17 cellular contexts compared by ENCODE assay signal in genomic region chr4:2820216-2820982, GRCh38. TPM values are rescaled to one million over a fixed set of nuclear protein-coding genes. Genes with fewer than 3 reads are reported as not detected.
DNase-seq lines count a peak whose midpoint lies in the region; ATAC-seq, FAIRE-seq and TF ChIP-seq lines count a peak whose summit lies in the region.
"Had no signal": no experiment of that assay in that cellular context is flagged by ENCODE, and none has a peak within 500 bp of the region (broad histone marks: within the 10 kb centered on the region; RNA-seq: fewer than 3 reads in every experiment).

No MANE protein-coding gene starts in this region.

- no peak overlapping the region for H3K23ac ChIP-seq in H1 (ENCODE audit: insufficient read length)
- peak overlapping the region; percentile 11 for H3K23ac ChIP-seq in neuronal stem cell (ENCODE audit: low read depth, low read length, poor library complexity)

- in situ Hi-C loops in ACHN (cut with HindIII; ENCODE audit: low pct_ligation_motif_present, low pct_unique_long_range_greater_than_20kb, low sequenced_read_pairs) = no loop called here

- no peak overlapping the region for H3K4me3 ChIP-seq in H1 (ENCODE audit: extremely low read depth in 1 of 4, insufficient read depth in 2 of 4, low read depth in 3 of 4, low read length in 4 of 4)
- no peak overlapping the region for H3K4me3 ChIP-seq in neuronal stem cell (ENCODE audit: low read length in 2 of 2)
- no peak overlapping the region for H3K4me3 ChIP-seq in testis
- H3K4me3 ChIP-seq: ovary had no signal

- peaks cover 3% of the 10 kb centered on the region; the same call in 1 of the 2 replicates for H3K23me2 ChIP-seq in H1 (ENCODE audit: low read depth, low read length)

- H3K4me1 ChIP-seq in H1 (replicated peaks in 1 of 4; ENCODE audit: control insufficient read depth in 3 of 4, insufficient read depth in 4 of 4, low read length in 3 of 4) (peaks cover 0 to 14% (median 9%) of the 10 kb centered on the region in 4 experiments; a peak in 5 of 7 replicates), neuronal stem cell (ENCODE audit: control insufficient read depth in 2 of 2, insufficient read depth in 1 of 2, low read depth in 1 of 2, low read length in 2 of 2) (peaks cover 0 to 3% of the 10 kb centered on the region in 2 donors), testis (peaks cover 17% of the 10 kb centered on the region)

- FAIRE-seq in H1 (lab: Jason Lieb, UNC) = no peak
- FAIRE-seq: frontal cortex, TTC549 had no signal

- WGBS in H1 (ENCODE audit: extremely low coverage in 1 of 2, insufficient coverage in 1 of 2, insufficient read length in 1 of 2, insufficient replicate concordance in 2 of 2, low coverage in 1 of 2, low lambda C conversion rate in 2 of 2, missing lambda C conversion rate in 1 of 2), 2 experiments = 90% methylated on average over 12 of the region's 13 CpGs; no CpG with 5 or more reads in 1 of the 2 experiments
- no CpG with 5 or more reads among the region's 13 CpGs for WGBS in neuronal stem cell (ENCODE audit: extremely low coverage in 2 of 2, insufficient read length in 2 of 2, insufficient replicate concordance in 1 of 2), 2 donors
- 90 to 94% methylated on average over 10 to 12 of the region's 13 CpGs for WGBS in testis, 2 donors

- H3K9me3 Mint-ChIP-seq in activated CD8-positive, alpha-beta T cell treated with anti-CD3 and anti-CD28 coated beads, Interleukin-2, amount 10 ng/mL, durations not matched to agents 7 days and 5 days (ENCODE audit: insufficient read depth) = no peaks in the 10 kb centered on the region
- no peaks in the 10 kb centered on the region for H3K9me3 Mint-ChIP-seq in activated CD8-positive, alpha-beta T cell treated with anti-CD3 and anti-CD28 coated beads for 36 hours
- H3K9me3 Mint-ChIP-seq: activated CD4-positive, alpha-beta memory T cell treated with anti-CD3 and anti-CD28 coated beads, Interleukin-2, amount 10 ng/mL, durations not matched to agents 7 days and 5 days had no signal

- H2BK5ac ChIP-seq in H1 (ENCODE audit: low read depth, low read length) = 0 out of 2 replicates have a peak overlapping the region, but pooled peaks have one; percentile 20
- peak overlapping the region; percentile 8 for H2BK5ac ChIP-seq in neuronal stem cell (ENCODE audit: low read length)

- DNase-seq in activated CD8-positive, alpha-beta T cell treated with anti-CD3 and anti-CD28 coated beads, Interleukin-2, amount 10 ng/mL, durations not matched to agents 7 days and 5 days = no peak
- DNase-seq in activated CD8-positive, alpha-beta T cell treated with anti-CD3 and anti-CD28 coated beads for 36 hours = no peak
- no peak for DNase-seq in H1 (ENCODE audit: low read depth in 1 of 2, low spot score in 2 of 2)
- DNase-seq in neuronal stem cell (ENCODE audit: low spot score) = no peak
- no peak for DNase-seq in testis
- DNase-seq in ACHN = no peak
- no peak for DNase-seq in foreskin melanocyte
- DNase-seq: activated CD4-positive, alpha-beta memory T cell treated with anti-CD3 and anti-CD28 coated beads, Interleukin-2, amount 10 ng/mL, durations not matched to agents 7 days and 5 days; activated effector memory CD4-positive, alpha-beta T cell treated with anti-CD3 and anti-CD28 coated beads, Interleukin-2, amount 50 U/mL, for 16 hours; DMS53; Karpas-422; mesenchymal stem cell; NCI-H1694 treated with DMSO at 0.1 percent for 48 hours had no signal

- H2AFZ ChIP-seq in H1 (ENCODE audit: low read length) = no peak overlapping the region
- H2AFZ ChIP-seq in neuronal stem cell (ENCODE audit: low read length) = no peak overlapping the region

- H2BK12ac ChIP-seq in H1 (ENCODE audit: low read depth, low read length) = no peak overlapping the region
- H2BK12ac ChIP-seq in neuronal stem cell (ENCODE audit: low read length) = no peak overlapping the region

- H2BK15ac ChIP-seq in H1 (ENCODE audit: low read length) (no peak overlapping the region), neuronal stem cell (ENCODE audit: low read length) (peak overlapping the region; percentile 75)

- H3K18ac ChIP-seq in H1 (ENCODE audit: extremely low read depth, low read length) = no peak overlapping the region
- H3K18ac ChIP-seq in neuronal stem cell (ENCODE audit: low read length) = peak overlapping the region; percentile 64

- no peak for TF ChIP-seq CTCF in activated CD8-positive, alpha-beta T cell treated with anti-CD3 and anti-CD28 coated beads for 36 hours (IDR thresholded peaks at IDR 0.05)
- no peak for TF ChIP-seq CTCF in H1 (IDR thresholded peaks at IDR 0.05; ENCODE audit: control extremely low read depth in 1 of 3, insufficient read depth in 1 of 3, low read depth in 1 of 3, low read length in 3 of 3)
- TF ChIP-seq CTCF in testis (IDR thresholded peaks at IDR 0.05) = no peak

- H2BK120ac ChIP-seq in H1 (replicated peaks; ENCODE audit: low read depth, low read length) (no peak overlapping the region), neuronal stem cell (ENCODE audit: low read depth, low read length) (no peak overlapping the region)

- no peak overlapping the region for H2AK5ac ChIP-seq in H1 (ENCODE audit: low read depth, low read length)
- H2AK5ac ChIP-seq in neuronal stem cell (ENCODE audit: low read depth, low read length) = peak overlapping the region; percentile 32

- H3K9me3 ChIP-seq in H1 (ENCODE audit: insufficient read depth in 2 of 2, low read depth in 1 of 2, low read length in 1 of 2) (no peaks in the 10 kb centered on the region), neuronal stem cell (replicated peaks in 1 of 2; ENCODE audit: control insufficient read depth in 2 of 2, insufficient read depth in 1 of 2, low read depth in 1 of 2, low read length in 2 of 2) (peaks cover 4 to 11% of the 10 kb centered on the region in 2 donors), testis (no peaks in the 10 kb centered on the region)
- H3K9me3 ChIP-seq: ovary had no signal

- H3K27ac Mint-ChIP-seq in activated CD8-positive, alpha-beta T cell treated with anti-CD3 and anti-CD28 coated beads, Interleukin-2, amount 10 ng/mL, durations not matched to agents 7 days and 5 days = peak overlapping the region; percentile 62
- no peak overlapping the region for H3K27ac Mint-ChIP-seq in activated CD8-positive, alpha-beta T cell treated with anti-CD3 and anti-CD28 coated beads for 36 hours
- H3K27ac Mint-ChIP-seq: activated CD4-positive, alpha-beta memory T cell treated with anti-CD3 and anti-CD28 coated beads, Interleukin-2, amount 10 ng/mL, durations not matched to agents 7 days and 5 days had no signal

- peaks cover 0 to 7% (median 0%) of the 10 kb centered on the region in 4 experiments; a peak in 2 of 7 replicates for H3K27me3 ChIP-seq in H1 (replicated peaks in 1 of 4; ENCODE audit: control insufficient read depth in 3 of 4, extremely low read depth in 1 of 4, insufficient read depth in 3 of 4, low read length in 3 of 4)
- no peaks in the 10 kb centered on the region for H3K27me3 ChIP-seq in neuronal stem cell (ENCODE audit: control insufficient read depth in 3 of 3, insufficient read depth in 3 of 3, low read depth in 1 of 3, low read length in 3 of 3)
- H3K27me3 ChIP-seq in testis = no peaks in the 10 kb centered on the region
- H3K27me3 ChIP-seq: ovary had no signal

- H4K20me1 ChIP-seq in H1 (replicated peaks in 1 of 2; ENCODE audit: control insufficient read depth in 1 of 2, insufficient read depth in 2 of 2, low read length in 2 of 2) = peaks cover 0 to 14% of the 10 kb centered on the region in 2 experiments

- H3K36me3 ChIP-seq in H1 (ENCODE audit: control insufficient read depth in 2 of 4, insufficient read depth in 4 of 4, low read length in 3 of 4) (peaks cover 0 to 28% (median 21%) of the 10 kb centered on the region in 4 experiments; a peak in 5 of 8 replicates), neuronal stem cell (replicated peaks in 1 of 2; ENCODE audit: control insufficient read depth in 2 of 2, insufficient read depth in 2 of 2, low read length in 2 of 2) (peaks cover 21 to 44% of the 10 kb centered on the region in 2 donors), testis (ENCODE audit: low read depth, missing control alignments) (no peaks in the 10 kb centered on the region)
- H3K36me3 ChIP-seq: ovary had no signal

- H4K91ac ChIP-seq in H1 (replicated peaks; ENCODE audit: insufficient read length, low read length) (peak overlapping the region; percentile 72), neuronal stem cell (ENCODE audit: low read depth, low read length, poor library complexity) (no peak overlapping the region)

- H4K8ac ChIP-seq in H1 (ENCODE audit: extremely low read depth, insufficient read depth, low read length) (peak overlapping the region; percentile 18; the same call in 1 of the 2 replicates), neuronal stem cell (ENCODE audit: low read depth, low read length) (no peak overlapping the region)

- no peak for ATAC-seq in activated CD8-positive, alpha-beta T cell treated with anti-CD3 and anti-CD28 coated beads, Interleukin-2, amount 10 ng/mL, durations not matched to agents 7 days and 5 days
- ATAC-seq in activated CD8-positive, alpha-beta T cell treated with anti-CD3 and anti-CD28 coated beads for 36 hours = no peak

- TF ChIP-seq RAD21 in Ishikawa (IDR thresholded peaks at IDR 0.05; ENCODE audit: low read depth) (no peak; the same call in 1 of the 2 replicates), H1 (IDR thresholded peaks at IDR 0.05 in 1 of 2, conservative IDR thresholded peaks at IDR 0.05 in 1 of 2; ENCODE audit: low read depth in 2 of 2, low read length in 2 of 2) (no peak)

- CTCF ChIA-PET in activated CD8-positive, alpha-beta T cell treated with anti-CD3 and anti-CD28 coated beads, Interleukin-2, amount 10 ng/mL, durations not matched to agents 7 days and 5 days (lab: Charles Lee) = no interaction called here
- CTCF ChIA-PET in activated CD8-positive, alpha-beta T cell treated with anti-CD3 and anti-CD28 coated beads for 36 hours (lab: Charles Lee) = no interaction called here
- CTCF ChIA-PET in H1 (lab: Charles Lee; ENCODE audit: partially characterized antibody) = interaction anchor here (0.8 to 2.4 kb wide), 6 partner anchors 9 to 115 kb away, joined by 3 to 10 read pairs (median 4); no protein-coding TSS in a partner anchor

- H3K4ac ChIP-seq in H1 (replicated peaks; ENCODE audit: insufficient read length, low read depth, low read length) (no peak overlapping the region), neuronal stem cell (ENCODE audit: low read length) (no peak overlapping the region)

- intact Hi-C loops in activated CD8-positive, alpha-beta T cell treated with anti-CD3 and anti-CD28 coated beads for 36 hours (cut with micrococcal nuclease) = no loop called here
- intact Hi-C loops in testis (cut with DNase I; ENCODE audit: low total_unique reads) = no loop called here

- peaks cover 0 to 9% of the 10 kb centered on the region in 2 experiments; a peak in 1 of 4 replicates for H3K79me2 ChIP-seq in H1 (ENCODE audit: control insufficient read depth in 1 of 2, insufficient read depth in 2 of 2, low read length in 2 of 2)

- peaks cover 37% of the 10 kb centered on the region for H3K4me1 Mint-ChIP-seq in activated CD8-positive, alpha-beta T cell treated with anti-CD3 and anti-CD28 coated beads, Interleukin-2, amount 10 ng/mL, durations not matched to agents 7 days and 5 days (ENCODE audit: low read depth)
- peaks cover 35% of the 10 kb centered on the region for H3K4me1 Mint-ChIP-seq in activated CD8-positive, alpha-beta T cell treated with anti-CD3 and anti-CD28 coated beads for 36 hours (ENCODE audit: low read depth)

- H3K4me3 Mint-ChIP-seq in activated CD8-positive, alpha-beta T cell treated with anti-CD3 and anti-CD28 coated beads, Interleukin-2, amount 10 ng/mL, durations not matched to agents 7 days and 5 days = no peak overlapping the region
- H3K4me3 Mint-ChIP-seq in activated CD8-positive, alpha-beta T cell treated with anti-CD3 and anti-CD28 coated beads for 36 hours = no peak overlapping the region

- H3K4me2 ChIP-seq in H1 (ENCODE audit: insufficient read depth in 1 of 2, low read depth in 2 of 2, low read length in 2 of 2) (no peak overlapping the region), neuronal stem cell (ENCODE audit: insufficient read depth, low read length, poor library complexity, severe bottlenecking) (no peak overlapping the region)

- H3K27ac ChIP-seq in H1 (ENCODE audit: low read depth, low read length) = no peak overlapping the region
- H3K27ac ChIP-seq in neuronal stem cell (replicated peaks; ENCODE audit: low read length) = no peak overlapping the region
- no peak overlapping the region for H3K27ac ChIP-seq in testis
- H3K27ac ChIP-seq: ovary had no signal

- TF ChIP-seq EP300 in Ishikawa (IDR thresholded peaks at IDR 0.05; ENCODE audit: borderline replicate concordance) = peak; percentile 51; the same call in 1 of the 2 replicates
- TF ChIP-seq EP300 in H1 (IDR thresholded peaks at IDR 0.05; ENCODE audit: borderline replicate concordance in 1 of 2, low read depth in 2 of 2, low read length in 2 of 2) = no peak

- POLR2A ChIA-PET in activated CD8-positive, alpha-beta T cell treated with anti-CD3 and anti-CD28 coated beads, Interleukin-2, amount 10 ng/mL, durations not matched to agents 7 days and 5 days (lab: Charles Lee) = no interaction called here
- POLR2A ChIA-PET in activated CD8-positive, alpha-beta T cell treated with anti-CD3 and anti-CD28 coated beads for 36 hours (lab: Charles Lee) = interaction anchor here (0.5 kb wide), 1 partner anchor 18 kb away, joined by 3 read pairs; no protein-coding TSS in a partner anchor
- POLR2A ChIA-PET in H1 (lab: Charles Lee; ENCODE audit: partially characterized antibody) = interaction anchor here (1.1 to 6.0 kb wide), 7 partner anchors 17 to 115 kb away, joined by 3 to 75 read pairs (median 25); partner anchors contain the start of gene TNIP2

- H3K79me1 ChIP-seq in H1 (ENCODE audit: low read depth, low read length) = peaks cover 11% of the 10 kb centered on the region
- peaks cover 4% of the 10 kb centered on the region for H3K79me1 ChIP-seq in neuronal stem cell (ENCODE audit: low read depth, low read length)

- no peak overlapping the region for H2BK20ac ChIP-seq in H1 (ENCODE audit: low read length)

- no peak overlapping the region for H4K5ac ChIP-seq in H1 (ENCODE audit: insufficient read length, low read depth, low read length)

- H3K56ac ChIP-seq in H1 (replicated peaks; ENCODE audit: insufficient read length, low read depth, low read length) = no peak overlapping the region

- TF ChIP-seq POLR2A in H1 (IDR thresholded peaks at IDR 0.05; ENCODE audit: control extremely low read depth in 1 of 2, low read depth in 2 of 2, low read length in 2 of 2) (no peak), testis (IDR thresholded peaks at IDR 0.05) (no peak)

- H3K14ac ChIP-seq in H1 (ENCODE audit: insufficient read length) = no peak overlapping the region
- peak overlapping the region; percentile 38 for H3K14ac ChIP-seq in neuronal stem cell (ENCODE audit: low read length)

- peaks cover 53% of the 10 kb centered on the region for H3K36me3 Mint-ChIP-seq in activated CD8-positive, alpha-beta T cell treated with anti-CD3 and anti-CD28 coated beads, Interleukin-2, amount 10 ng/mL, durations not matched to agents 7 days and 5 days (ENCODE audit: low read depth)
- H3K36me3 Mint-ChIP-seq in activated CD8-positive, alpha-beta T cell treated with anti-CD3 and anti-CD28 coated beads for 36 hours (ENCODE audit: low read depth) = peaks cover 38% of the 10 kb centered on the region

- H3K9ac ChIP-seq in H1 (replicated peaks in 1 of 4; ENCODE audit: extremely low read depth in 1 of 4, low read depth in 3 of 4, low read length in 3 of 4) (no peak overlapping the region), neuronal stem cell (ENCODE audit: low read depth, low read length, poor library complexity) (peak overlapping the region; percentile 21)

- no peaks in the 10 kb centered on the region for H3K27me3 Mint-ChIP-seq in activated CD8-positive, alpha-beta T cell treated with anti-CD3 and anti-CD28 coated beads, Interleukin-2, amount 10 ng/mL, durations not matched to agents 7 days and 5 days (ENCODE audit: low read depth)
- no peaks in the 10 kb centered on the region for H3K27me3 Mint-ChIP-seq in activated CD8-positive, alpha-beta T cell treated with anti-CD3 and anti-CD28 coated beads for 36 hours
- H3K27me3 Mint-ChIP-seq: activated CD4-positive, alpha-beta memory T cell treated with anti-CD3 and anti-CD28 coated beads, Interleukin-2, amount 10 ng/mL, durations not matched to agents 7 days and 5 days had no signal

RNA-seq across cellular contexts. Expression of gene ADD1, which starts 23.2 kb away (rescaled TPM):
- total RNA-seq in activated CD8-positive, alpha-beta T cell treated with anti-CD3 and anti-CD28 coated beads, Interleukin-2, amount 10 ng/mL, durations not matched to agents 7 days and 5 days = 100 to 1,000 TPM; 252 to 255 TPM
- 100 to 1,000 TPM; 149 to 154 TPM for total RNA-seq in activated CD8-positive, alpha-beta T cell treated with anti-CD3 and anti-CD28 coated beads for 36 hours
- 132 and 143 TPM in 2 replicates for total RNA-seq in H1 (2021; fragmentation: NEBNext Ultra II Directional; extraction: Animal tissue kit (Norgen Biotek cat#: 25700))
- polyA plus RNA-seq in H1 (2011; rRNA removed) = 113 and 219 TPM in 2 replicates
- 94.0 TPM for polyA plus RNA-seq in H1 (2011; cell fraction: cytosol; rRNA removed)
- polyA plus RNA-seq in H1 (2011; cell fraction: nucleus; rRNA removed) = 253 TPM
- 98.4 to 131 TPM (median 126 TPM) in 4 replicates for polyA plus RNA-seq in H1 (2012, experiment 1 of 2)
- 79.3 TPM for polyA plus RNA-seq in H1 (2012, experiment 2 of 2)
- 150 TPM for polyA plus RNA-seq in H1 (2013, experiment 1 of 2)
- 143 TPM for polyA plus RNA-seq in H1 (2013, experiment 2 of 2)
- 76.5 and 77.9 TPM in 2 replicates for polyA minus RNA-seq in H1 (2011; rRNA and poly(A)+ RNA removed)
- polyA minus RNA-seq in H1 (2011; cell fraction: cytosol; rRNA and poly(A)+ RNA removed) = 51.5 TPM
- polyA minus RNA-seq in H1 (2011; cell fraction: nucleus; rRNA and poly(A)+ RNA removed) = 72.5 TPM
- 169 TPM for polyA plus RNA-seq in neuronal stem cell (2013, experiment 1 of 2)
- 159 TPM for polyA plus RNA-seq in neuronal stem cell (2013, experiment 2 of 2)
- total RNA-seq in testis = 100 to 1,000 TPM; 318 to 355 TPM
- polyA plus RNA-seq in testis (ENCODE audit: insufficient read depth, low read depth, low replicate concordance) = 233 TPM

RNA-seq across cellular contexts. Expression of gene SH3BP2, which starts 27.5 kb away (rescaled TPM):
- 10 to 100 TPM; 88.2 to 93.0 TPM for total RNA-seq in activated CD8-positive, alpha-beta T cell treated with anti-CD3 and anti-CD28 coated beads, Interleukin-2, amount 10 ng/mL, durations not matched to agents 7 days and 5 days
- 10 to 100 TPM; 54.8 to 59.0 TPM for total RNA-seq in activated CD8-positive, alpha-beta T cell treated with anti-CD3 and anti-CD28 coated beads for 36 hours
- total RNA-seq in H1 (2021; fragmentation: NEBNext Ultra II Directional; extraction: Animal tissue kit (Norgen Biotek cat#: 25700)) = 31.4 and 32.4 TPM in 2 replicates
- polyA plus RNA-seq in H1 (2011; rRNA removed) (27.4 and 45.8 TPM in 2 replicates), testis (ENCODE audit: insufficient read depth, low read depth, low replicate concordance) (26.6 TPM)
- 29.6 TPM for polyA plus RNA-seq in H1 (2011; cell fraction: cytosol; rRNA removed)
- 119 TPM for polyA plus RNA-seq in H1 (2011; cell fraction: nucleus; rRNA removed)
- polyA plus RNA-seq in H1 (2012, experiment 1 of 2) = 18.2 to 28.4 TPM (median 24.8 TPM) in 4 replicates
- 13.6 TPM for polyA plus RNA-seq in H1 (2012, experiment 2 of 2)
- 19.6 TPM for polyA plus RNA-seq in H1 (2013, experiment 1 of 2)
- 18.1 TPM for polyA plus RNA-seq in H1 (2013, experiment 2 of 2)
- 52.4 and 64.8 TPM in 2 replicates for polyA minus RNA-seq in H1 (2011; rRNA and poly(A)+ RNA removed)
- polyA minus RNA-seq in H1 (2011; cell fraction: cytosol; rRNA and poly(A)+ RNA removed) = 25.8 TPM
- polyA minus RNA-seq in H1 (2011; cell fraction: nucleus; rRNA and poly(A)+ RNA removed) = 51.1 TPM
- polyA plus RNA-seq in neuronal stem cell (2013, experiment 1 of 2) = 8.1 TPM
- polyA plus RNA-seq in neuronal stem cell (2013, experiment 2 of 2) = 8.7 TPM
- total RNA-seq in testis = 10 to 100 TPM; 45.0 to 47.3 TPM
